ENCODE assay signal across 8 cellular contexts in genomic region chr9:613771-614347, GRCh38.
DNase-seq lines count a peak whose midpoint lies in the region; ATAC-seq and TF ChIP-seq lines count a peak whose summit lies in the region.

No MANE protein-coding gene starts in this region.

- peak overlapping the region; percentile 61 for H3K4me2 ChIP-seq in fibroblast of lung (ENCODE audit: extremely low read depth, insufficient read depth, low read length)

- H3K9ac ChIP-seq in fibroblast of lung (ENCODE audit: insufficient read depth, low read length), result no peak overlapping the region

- H3K4me3 ChIP-seq in BE2C (ENCODE audit: low read depth, low read length) (no peak overlapping the region), fibroblast of lung (replicated peaks in 1 of 4; ENCODE audit: control extremely low read depth in 1 of 4, insufficient read depth in 1 of 4, low read depth in 3 of 4, low read length in 4 of 4) (no peak overlapping the region)

- no peak overlapping the region for H3K4me3 Mint-ChIP-seq in activated CD8-positive, alpha-beta memory T cell treated with anti-CD3 and anti-CD28 coated beads, Interleukin-2, amount 10 ng/mL, durations not matched to agents 7 days and 5 days
- H3K4me3 Mint-ChIP-seq in type B pancreatic cell, result peak overlapping the region; percentile 71

- ATAC-seq in GM18520 (IDR thresholded peaks at IDR 0.05; ENCODE audit: unreplicated experiment), result peak; percentile 61
- peak; percentile 89 for ATAC-seq in HG03066 (IDR thresholded peaks at IDR 0.05; ENCODE audit: low read depth, unreplicated experiment)
- ATAC-seq in activated CD8-positive, alpha-beta memory T cell treated with anti-CD3 and anti-CD28 coated beads, Interleukin-2, amount 10 ng/mL, durations not matched to agents 7 days and 5 days, result peak; percentile 92

- no peaks in the 10 kb centered on the region for H3K36me3 Mint-ChIP-seq in activated CD8-positive, alpha-beta memory T cell treated with anti-CD3 and anti-CD28 coated beads, Interleukin-2, amount 10 ng/mL, durations not matched to agents 7 days and 5 days
- no peaks in the 10 kb centered on the region for H3K36me3 Mint-ChIP-seq in type B pancreatic cell

- H3K4me1 Mint-ChIP-seq in activated CD8-positive, alpha-beta memory T cell treated with anti-CD3 and anti-CD28 coated beads, Interleukin-2, amount 10 ng/mL, durations not matched to agents 7 days and 5 days, result peaks cover 7% of the 10 kb centered on the region
- peaks cover 28% of the 10 kb centered on the region for H3K4me1 Mint-ChIP-seq in type B pancreatic cell (ENCODE audit: unreplicated experiment)

- H3K36me3 ChIP-seq in BE2C (no peaks in the 10 kb centered on the region), fibroblast of lung (ENCODE audit: control insufficient read depth, insufficient read depth, low read length) (no peaks in the 10 kb centered on the region)

- no peaks in the 10 kb centered on the region for H3K79me2 ChIP-seq in fibroblast of lung (ENCODE audit: control insufficient read depth, insufficient read depth, low read length)

- H3K9me3 ChIP-seq in BE2C, result no peaks in the 10 kb centered on the region
- no peaks in the 10 kb centered on the region for H3K9me3 ChIP-seq in fibroblast of lung (ENCODE audit: control insufficient read depth, insufficient read depth, low read depth, low read length)

- CTCF ChIA-PET in activated CD8-positive, alpha-beta memory T cell treated with anti-CD3 and anti-CD28 coated beads, Interleukin-2, amount 10 ng/mL, durations not matched to agents 7 days and 5 days (lab: Charles Lee), result interaction anchor here (0.6 to 6.8 kb wide), 11 partner anchors 9 to 383 kb away, joined by 3 to 108 read pairs (median 3); no protein-coding TSS in a partner anchor

- no peak overlapping the region for H3K27ac ChIP-seq in fibroblast of lung (ENCODE audit: insufficient read depth, low read length)

- no peaks in the 10 kb centered on the region for H3K9me3 Mint-ChIP-seq in activated CD8-positive, alpha-beta memory T cell treated with anti-CD3 and anti-CD28 coated beads, Interleukin-2, amount 10 ng/mL, durations not matched to agents 7 days and 5 days (ENCODE audit: low read depth)
- no peaks in the 10 kb centered on the region for H3K9me3 Mint-ChIP-seq in type B pancreatic cell

- TF ChIP-seq CTCF in BE2C (IDR thresholded peaks at IDR 0.05; ENCODE audit: low read depth, low read length) (peak; percentile 21; the same call in 1 of the 2 replicates), fibroblast of lung (conservative IDR thresholded peaks at IDR 0.05 in 1 of 2, IDR thresholded peaks at IDR 0.05 in 1 of 2; ENCODE audit: low read depth in 1 of 2, low read length in 2 of 2) (peak; percentile 98 to 99), type B pancreatic cell (conservative IDR thresholded peaks at IDR 0.05) (peak; percentile 82)

- peak overlapping the region; percentile 48 for H2AFZ ChIP-seq in fibroblast of lung (ENCODE audit: low read length)

- H3K27me3 ChIP-seq in BE2C (no peaks in the 10 kb centered on the region), fibroblast of lung (ENCODE audit: control insufficient read depth, insufficient read depth, low read length) (no peaks in the 10 kb centered on the region)

- peak overlapping the region; percentile 44 for H3K27ac Mint-ChIP-seq in activated CD8-positive, alpha-beta memory T cell treated with anti-CD3 and anti-CD28 coated beads, Interleukin-2, amount 10 ng/mL, durations not matched to agents 7 days and 5 days
- peak overlapping the region; percentile 76 for H3K27ac Mint-ChIP-seq in type B pancreatic cell

- H3K4me1 ChIP-seq in BE2C (no peaks in the 10 kb centered on the region), fibroblast of lung (ENCODE audit: control insufficient read depth, extremely low read depth, insufficient read depth, low read length) (peaks cover 2% of the 10 kb centered on the region)

- no peaks in the 10 kb centered on the region for H4K20me1 ChIP-seq in fibroblast of lung (ENCODE audit: control insufficient read depth, extremely low read depth, insufficient read depth, low read length)

- DNase-seq in BE2C, result peak; percentile 14
- peak; percentile 49 to 76 for DNase-seq in NCI-H524 (lab: John Stamatoyannopoulos, UW)
- peak; percentile 69 for DNase-seq in activated CD8-positive, alpha-beta memory T cell treated with anti-CD3 and anti-CD28 coated beads, Interleukin-2, amount 10 ng/mL, durations not matched to agents 7 days and 5 days
- DNase-seq in fibroblast of lung (ENCODE audit: low read depth in 2 of 2), result peak; percentile 89 to 92
- DNase-seq in myocyte (ENCODE audit: low read depth), result peak; percentile 93
- DNase-seq in type B pancreatic cell (ENCODE audit: extremely low spot score, unreplicated experiment), result no peak

- H3K27me3 Mint-ChIP-seq in activated CD8-positive, alpha-beta memory T cell treated with anti-CD3 and anti-CD28 coated beads, Interleukin-2, amount 10 ng/mL, durations not matched to agents 7 days and 5 days, result peaks cover 7% of the 10 kb centered on the region
- no peaks in the 10 kb centered on the region for H3K27me3 Mint-ChIP-seq in type B pancreatic cell

Comparison
In these comparisons a context has a peak if more than half of its experiments do, and no peak if none do; other contexts are left out.
1. CTCF ChIP-seq: peak in every context shown above with its lines; median percentile 98 in fibroblast of lung; 82 in type B pancreatic cell; 21 in BE2C.